In genomic region chr4:15003441-15003890, GRCh38 we compare ENCODE assay signal across 8 cellular contexts. TPM values are rescaled to one million over a fixed set of nuclear protein-coding genes. Genes with fewer than 3 reads are reported as not detected.
DNase-seq lines count a peak whose midpoint lies in the region; ATAC-seq and TF ChIP-seq lines count a peak whose summit lies in the region.

No MANE protein-coding gene starts in this region.

- H3K4me3 ChIP-seq in AG04449 (ENCODE audit: low read depth, low read length), result peak overlapping the region; percentile 82

- CTCF ChIA-PET in AG04449 (lab: Yijun Ruan, JAX), result interaction anchor here (1.8 kb wide), 1 partner anchor 1349 kb away, joined by 8 read pairs; no protein-coding TSS in a partner anchor

- ATAC-seq in GM19035 (IDR thresholded peaks at IDR 0.05; ENCODE audit: unreplicated experiment) (peak; percentile 12), HG03520 (IDR thresholded peaks at IDR 0.05; ENCODE audit: unreplicated experiment) (peak; percentile 10)

- DNase-seq in AG04449 (ENCODE audit: low read depth, low spot score) (no peak), midbrain (lab: John Stamatoyannopoulos, UW) (peak; percentile 35), H4 (ENCODE audit: low spot score) (no peak)
- DNase-seq in activated CD4-positive, alpha-beta T cell treated with anti-CD3 and anti-CD28 coated beads for 48 hours, result peak; percentile 69
- peak; percentile 35 for DNase-seq in effector CD8-positive, alpha-beta T cell (lab: John Stamatoyannopoulos, UW)
- peak; percentile 10 to 33 for DNase-seq in stimulated activated CD8-positive, alpha-beta memory T cell treated with anti-CD3 and anti-CD28 coated beads, Interleukin-4, amount 100 ng/mL, for 4 hours (ENCODE audit: low read depth in 2 of 2, low spot score in 1 of 2)

- no peak for TF ChIP-seq CTCF in AG04449 (IDR thresholded peaks at IDR 0.05; ENCODE audit: insufficient read depth, low read length, missing control alignments)

- POLR2A ChIA-PET in AG04449 (lab: Yijun Ruan, JAX), result interaction anchor here (0.7 to 1.3 kb wide), 10 partner anchors 9 to 1362 kb away, joined by 3 to 9 read pairs (median 3); no protein-coding TSS in a partner anchor

RNA-seq across cellular contexts. Expression of gene CPEB2, which starts 1.2 kb away (rescaled TPM):
- total RNA-seq in H4 (2014; rRNA removed; shearing (Covaris generic)), result 1.4 and 1.8 TPM in 2 replicates

Comparison
In these comparisons a context has a peak if more than half of its experiments do, and no peak if none do; other contexts are left out.
1. DNase-seq: peak in activated CD4-positive, alpha-beta T cell treated with anti-CD3 and anti-CD28 coated beads for 48 hours (single experiment), effector CD8-positive, alpha-beta T cell (single experiment), midbrain (single experiment) and stimulated activated CD8-positive, alpha-beta memory T cell treated with anti-CD3 and anti-CD28 coated beads, Interleukin-4, amount 100 ng/mL, for 4 hours (2 of 2); none in AG04449 (single experiment) and H4 (single experiment).